ENCODE assay signal across 9 cellular contexts in the genomic region with DNA sequence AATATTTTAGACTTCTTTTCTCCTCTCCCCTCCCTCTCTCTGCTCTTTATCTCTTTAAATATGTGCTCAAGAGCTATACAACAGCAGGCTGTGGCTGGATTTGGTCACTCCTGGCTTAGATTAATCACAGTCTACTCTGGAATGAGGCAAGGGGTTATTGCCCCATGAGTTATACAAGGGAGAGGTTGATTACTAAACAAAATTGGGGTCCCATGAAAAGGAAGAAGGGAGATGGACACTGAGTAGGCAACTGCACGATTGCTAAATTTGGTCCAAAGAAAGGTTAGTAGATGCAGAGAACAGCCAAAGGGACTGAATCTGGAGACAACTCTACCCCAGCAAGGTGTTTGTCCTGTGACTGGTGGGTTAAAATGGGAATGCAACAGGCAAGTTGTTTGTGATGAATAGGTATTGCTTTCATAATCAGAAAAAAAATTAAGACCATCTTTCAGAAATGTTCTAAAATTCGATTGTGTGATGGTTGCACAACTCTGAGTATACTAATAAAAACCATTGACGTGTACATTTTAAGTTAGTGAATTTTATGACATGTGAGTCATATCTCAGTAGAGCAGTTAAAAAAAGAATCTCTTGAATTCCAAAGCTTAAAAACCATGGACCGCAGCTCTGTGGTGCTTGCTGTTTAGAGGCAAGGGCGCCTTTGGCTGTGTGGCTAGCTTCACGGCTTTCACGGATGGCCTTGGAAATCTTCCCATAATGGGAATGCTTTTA. TPM values are rescaled to one million over a fixed set of nuclear protein-coding genes. Genes with fewer than 3 reads are reported as not detected.
A peak's percentile ranks its signal among the peaks of the same experiment; 100 is the strongest.
DNase-seq lines count a peak whose midpoint lies in the region; ATAC-seq and TF ChIP-seq lines count a peak whose summit lies in the region.
"Had no signal": no experiment of that assay in that cellular context is flagged by ENCODE, and none has a peak within 500 bp of the region (broad histone marks: within the 10 kb centered on the region; RNA-seq: fewer than 3 reads in every experiment).

No MANE protein-coding gene starts in this region.

- DNase-seq in Right ventricle myocardium inferior (ENCODE audit: missing footprints) (no peak), cardiac septum (ENCODE audit: low spot score) (no peak), ascending aorta (ENCODE audit: low spot score in 2 of 2) (peak in 1 of 2 donors; percentile 69), inferior parietal cortex (ENCODE audit: extremely low spot score) (peak; percentile 19), UCSD-AML1 (lab: John Stamatoyannopoulos, UW; ENCODE audit: unreplicated experiment) (no peak), GM19240 (ENCODE audit: insufficient read length, low spot score) (no peak)
- DNase-seq: NCI-H1417 treated with DMSO at 0.1 percent for 48 hours had no signal

- TF ChIP-seq CTCF in ascending aorta (IDR thresholded peaks at IDR 0.05), result no peak

- H3K36me3 ChIP-seq in ascending aorta, result no peaks in the 10 kb centered on the region

- peaks cover 0 to 14% of the 10 kb centered on the region in 2 donors for H3K4me1 ChIP-seq in ascending aorta

- no peaks in the 10 kb centered on the region for H3K9me3 ChIP-seq in ascending aorta

- intact Hi-C loops in Right ventricle myocardium inferior (cut with DNase I) (no loop called here), cardiac septum (cut with DNase I) (no loop called here), ascending aorta (cut with DNase I) (loop anchor here (2.0 to 5.0 kb wide), 2 partner anchors 58 to 119 kb away; a partner anchor contains a TSS)

- ATAC-seq in Right ventricle myocardium inferior, result peak; percentile 48
- ATAC-seq in HG03442 (IDR thresholded peaks at IDR 0.05; ENCODE audit: unreplicated experiment), result no peak
- no peak for ATAC-seq in GM21367 (IDR thresholded peaks at IDR 0.05; ENCODE audit: unreplicated experiment)

- no peak overlapping the region for H3K4me3 ChIP-seq in ascending aorta

- no peaks in the 10 kb centered on the region for H3K27me3 ChIP-seq in ascending aorta

- peak overlapping the region; percentile 55 to 79 for H3K27ac ChIP-seq in ascending aorta

RNA-seq across cellular contexts. Expression of a gene that starts 57.1 kb away (rescaled TPM):
- total RNA-seq in Right ventricle myocardium inferior (28.0 TPM), cardiac septum (22.9 TPM), ascending aorta (7.8 TPM)
